ENCODE assay signal across 12 cellular contexts in genomic region chr3:134311265-134311664, GRCh38.
DNase-seq lines count a peak whose midpoint lies in the region; ATAC-seq, FAIRE-seq and TF ChIP-seq lines count a peak whose summit lies in the region.
"Had no signal": no experiment of that assay in that cellular context is flagged by ENCODE, and none has a peak within 500 bp of the region (broad histone marks: within the 10 kb centered on the region; RNA-seq: fewer than 3 reads in every experiment).

No MANE protein-coding gene starts in this region.

- no peak for FAIRE-seq in H54 (lab: Jason Lieb, UNC)
- FAIRE-seq: GM12892 had no signal

- H3K27ac ChIP-seq in stomach smooth muscle (ENCODE audit: low read length), result peak overlapping the region; percentile 86

- H3K27ac Mint-ChIP-seq in stimulated activated naive B cell treated with anti-CD40 and anti-IgM and Interleukin-4, amounts not matched to agents 10 μg/mL and 1 μg/mL and 100 μg/mL, for 72 hours, result no peak overlapping the region
- no peak overlapping the region for H3K27ac Mint-ChIP-seq in activated T-helper 2 cell treated with anti-CD3 and anti-CD28 coated beads, Interferon-gamma antibody, Interleukin-2, Interleukin-4, amounts not matched to agents 10 μg/mL and 5 μg/mL and 100 μg/mL, durations not matched to agents 14 hours and 24 hours and 36 hours

- ATAC-seq in GM21447 (IDR thresholded peaks at IDR 0.05; ENCODE audit: unreplicated experiment), result no peak
- ATAC-seq in stimulated activated naive B cell treated with anti-CD40 and anti-IgM and Interleukin-4, amounts not matched to agents 10 μg/mL and 1 μg/mL and 100 μg/mL, for 72 hours (replicated peaks), result no peak

- H3K36me3 ChIP-seq in adipocyte (ENCODE audit: control insufficient read depth, insufficient read depth, low read length, severe bottlenecking) (no peaks in the 10 kb centered on the region), stomach smooth muscle (ENCODE audit: control insufficient read depth in 2 of 2, insufficient read depth in 2 of 2, low read length in 2 of 2) (no peaks in the 10 kb centered on the region)

- no peaks in the 10 kb centered on the region for H3K27me3 ChIP-seq in adipocyte (replicated peaks; ENCODE audit: control insufficient read depth, insufficient read depth, low read length)
- no peaks in the 10 kb centered on the region for H3K27me3 ChIP-seq in stomach smooth muscle (ENCODE audit: control insufficient read depth in 1 of 2, insufficient read depth in 2 of 2, low read length in 2 of 2)

- peak; percentile 11 for DNase-seq in H4 (ENCODE audit: low spot score)
- DNase-seq in adipocyte (ENCODE audit: low read depth), result peak; percentile 73
- peak; percentile 45 for DNase-seq in hepatic stellate cell (ENCODE audit: low spot score)
- no peak for DNase-seq in H54 (ENCODE audit: insufficient read length, low spot score)
- DNase-seq in stimulated activated naive B cell treated with anti-CD40 and anti-IgM and Interleukin-4, amounts not matched to agents 10 μg/mL and 1 μg/mL and 100 μg/mL, for 72 hours, result no peak
- DNase-seq in activated T-helper 2 cell treated with anti-CD3 and anti-CD28 coated beads, Interferon-gamma antibody, Interleukin-2, Interleukin-4, amounts not matched to agents 10 μg/mL and 5 μg/mL and 100 μg/mL, durations not matched to agents 14 hours and 24 hours and 36 hours (ENCODE audit: low spot score), result no peak
- DNase-seq: NCI-H82; stimulated activated naive CD4-positive, alpha-beta T cell treated with Interleukin-2 at 50 U/mL for 16 hours had no signal

- no peak overlapping the region for H3K4me3 Mint-ChIP-seq in stimulated activated naive B cell treated with anti-CD40 and anti-IgM and Interleukin-4, amounts not matched to agents 10 μg/mL and 1 μg/mL and 100 μg/mL, for 72 hours
- no peak overlapping the region for H3K4me3 Mint-ChIP-seq in activated T-helper 2 cell treated with anti-CD3 and anti-CD28 coated beads, Interferon-gamma antibody, Interleukin-2, Interleukin-4, amounts not matched to agents 10 μg/mL and 5 μg/mL and 100 μg/mL, durations not matched to agents 14 hours and 24 hours and 36 hours (ENCODE audit: low read depth)
- H3K4me3 Mint-ChIP-seq: brain had no signal

- H3K4me1 Mint-ChIP-seq in stimulated activated naive B cell treated with anti-CD40 and anti-IgM and Interleukin-4, amounts not matched to agents 10 μg/mL and 1 μg/mL and 100 μg/mL, for 72 hours, result peaks cover 9 to 27% of the 10 kb centered on the region in 2 donors
- H3K4me1 Mint-ChIP-seq in activated T-helper 2 cell treated with anti-CD3 and anti-CD28 coated beads, Interferon-gamma antibody, Interleukin-2, Interleukin-4, amounts not matched to agents 10 μg/mL and 5 μg/mL and 100 μg/mL, durations not matched to agents 14 hours and 24 hours and 36 hours (ENCODE audit: low read depth), result peaks cover 2% of the 10 kb centered on the region

- H3K4me1 ChIP-seq in adipocyte (ENCODE audit: control insufficient read depth, insufficient read depth, low read length) (peaks cover 81% of the 10 kb centered on the region), stomach smooth muscle (ENCODE audit: control insufficient read depth, insufficient read depth, low read length) (peaks cover 52% of the 10 kb centered on the region)

- intact Hi-C loops in activated T-helper 2 cell treated with anti-CD3 and anti-CD28 coated beads, Interferon-gamma antibody, Interleukin-2, Interleukin-4, amounts not matched to agents 10 μg/mL and 5 μg/mL and 100 μg/mL, durations not matched to agents 14 hours and 24 hours and 36 hours (cut with micrococcal nuclease), result no loop called here

- H3K27me3 Mint-ChIP-seq in stimulated activated naive B cell treated with anti-CD40 and anti-IgM and Interleukin-4, amounts not matched to agents 10 μg/mL and 1 μg/mL and 100 μg/mL, for 72 hours, result peaks cover 47 to 77% of the 10 kb centered on the region in 2 donors
- peaks cover 54% of the 10 kb centered on the region for H3K27me3 Mint-ChIP-seq in activated T-helper 2 cell treated with anti-CD3 and anti-CD28 coated beads, Interferon-gamma antibody, Interleukin-2, Interleukin-4, amounts not matched to agents 10 μg/mL and 5 μg/mL and 100 μg/mL, durations not matched to agents 14 hours and 24 hours and 36 hours (ENCODE audit: low read depth)

- H3K9me3 ChIP-seq in adipocyte (ENCODE audit: control insufficient read depth, low read length), result no peaks in the 10 kb centered on the region
- H3K9me3 ChIP-seq in stomach smooth muscle (ENCODE audit: control insufficient read depth in 2 of 2, low read length in 2 of 2), result no peaks in the 10 kb centered on the region

- H3K4me3 ChIP-seq in adipocyte (ENCODE audit: low read length) (no peak overlapping the region), stomach smooth muscle (ENCODE audit: low read length in 2 of 2) (no peak overlapping the region)

- no peaks in the 10 kb centered on the region for H3K36me3 Mint-ChIP-seq in stimulated activated naive B cell treated with anti-CD40 and anti-IgM and Interleukin-4, amounts not matched to agents 10 μg/mL and 1 μg/mL and 100 μg/mL, for 72 hours
- H3K36me3 Mint-ChIP-seq in activated T-helper 2 cell treated with anti-CD3 and anti-CD28 coated beads, Interferon-gamma antibody, Interleukin-2, Interleukin-4, amounts not matched to agents 10 μg/mL and 5 μg/mL and 100 μg/mL, durations not matched to agents 14 hours and 24 hours and 36 hours (ENCODE audit: low read depth), result no peaks in the 10 kb centered on the region
- H3K36me3 Mint-ChIP-seq: brain had no signal

- H3K9me3 Mint-ChIP-seq in stimulated activated naive B cell treated with anti-CD40 and anti-IgM and Interleukin-4, amounts not matched to agents 10 μg/mL and 1 μg/mL and 100 μg/mL, for 72 hours, result no peaks in the 10 kb centered on the region
- no peaks in the 10 kb centered on the region for H3K9me3 Mint-ChIP-seq in activated T-helper 2 cell treated with anti-CD3 and anti-CD28 coated beads, Interferon-gamma antibody, Interleukin-2, Interleukin-4, amounts not matched to agents 10 μg/mL and 5 μg/mL and 100 μg/mL, durations not matched to agents 14 hours and 24 hours and 36 hours
- H3K9me3 Mint-ChIP-seq: brain had no signal

- TF ChIP-seq POLR2A in H54 (IDR thresholded peaks at IDR 0.05; ENCODE audit: low read depth, low read length), result no peak

- H3K9ac ChIP-seq in adipocyte (ENCODE audit: low read length) (peak overlapping the region; percentile 86), stomach smooth muscle (ENCODE audit: low read length in 2 of 2) (no peak overlapping the region)

Comparison
In these comparisons a context has a peak if more than half of its experiments do, and no peak if none do; other contexts are left out.
1. DNase-seq: peak in H4 (single experiment), adipocyte (single experiment) and hepatic stellate cell (single experiment); none in H54 (single experiment), stimulated activated naive B cell treated with anti-CD40 and anti-IgM and Interleukin-4, amounts not matched to agents 10 μg/mL and 1 μg/mL and 100 μg/mL, for 72 hours (single experiment) and activated T-helper 2 cell treated with anti-CD3 and anti-CD28 coated beads, Interferon-gamma antibody, Interleukin-2, Interleukin-4, amounts not matched to agents 10 μg/mL and 5 μg/mL and 100 μg/mL, durations not matched to agents 14 hours and 24 hours and 36 hours (single experiment).